18 cellular contexts compared by ENCODE assay signal in the genomic region with DNA sequence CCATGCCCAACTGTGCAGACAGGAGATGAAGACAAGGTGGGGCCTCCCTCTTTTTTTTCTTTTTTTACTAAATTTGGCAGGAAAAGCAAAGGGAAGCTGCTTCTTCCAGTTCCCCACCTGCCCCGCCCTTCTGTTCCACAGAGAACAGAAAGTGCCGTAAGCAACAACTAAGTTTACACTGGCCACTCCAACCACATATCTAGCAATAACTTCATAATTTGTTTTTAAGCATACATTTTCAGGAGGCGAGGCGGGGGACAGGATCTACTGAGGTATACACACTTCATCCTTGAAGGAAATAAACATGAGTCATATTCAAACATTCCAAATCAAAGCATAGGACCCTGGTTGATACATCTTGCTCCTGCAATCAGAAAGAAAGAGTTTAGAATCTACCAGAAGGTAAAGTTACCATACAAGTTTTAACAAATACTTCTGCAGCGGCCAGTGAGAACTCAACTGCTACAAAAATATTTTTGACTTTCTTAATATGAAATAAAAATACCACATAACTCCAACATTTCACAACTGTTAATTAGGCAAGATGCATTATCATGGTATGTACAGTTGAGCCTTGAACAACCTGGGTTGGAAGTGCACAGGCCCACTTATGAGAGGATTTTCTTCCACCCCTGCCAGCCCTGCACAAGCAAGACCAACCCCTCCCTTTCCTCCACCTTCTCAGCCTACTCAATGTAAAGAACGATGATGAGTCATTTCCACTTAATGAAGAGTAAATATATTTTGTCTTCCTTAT. TPM values are rescaled to one million over a fixed set of nuclear protein-coding genes. Genes with fewer than 3 reads are reported as not detected.
DNase-seq lines count a peak whose midpoint lies in the region; ATAC-seq and TF ChIP-seq lines count a peak whose summit lies in the region.
"Had no signal": no experiment of that assay in that cellular context is flagged by ENCODE, and none has a peak within 500 bp of the region (broad histone marks: within the 10 kb centered on the region; RNA-seq: fewer than 3 reads in every experiment).

No MANE protein-coding gene starts in this region.

- no peak overlapping the region for H3K4me3 Mint-ChIP-seq in immature natural killer cell
- H3K4me3 Mint-ChIP-seq: activated naive CD8-positive, alpha-beta T cell treated with anti-CD3 and anti-CD28 coated beads, Interleukin-2, amount 50 U/mL, for 24 hours; effector memory CD8-positive, alpha-beta T cell had no signal

- no peak overlapping the region for H3K27ac Mint-ChIP-seq in immature natural killer cell
- H3K27ac Mint-ChIP-seq: activated naive CD8-positive, alpha-beta T cell treated with anti-CD3 and anti-CD28 coated beads, Interleukin-2, amount 50 U/mL, for 24 hours; effector memory CD8-positive, alpha-beta T cell had no signal

- H2AFZ ChIP-seq in ACC112 (ENCODE audit: low read length, unreplicated experiment) (peak overlapping the region; percentile 3), OCI-LY7 (ENCODE audit: low read length) (no peak overlapping the region)

- H3K9me3 ChIP-seq in colonic mucosa = no peaks in the 10 kb centered on the region
- no peaks in the 10 kb centered on the region for H3K9me3 ChIP-seq in mucosa of descending colon
- H3K9me3 ChIP-seq in OCI-LY7 (ENCODE audit: low read length) = no peaks in the 10 kb centered on the region
- H3K9me3 ChIP-seq: HAP-1 had no signal

- H3K9me2 ChIP-seq in OCI-LY7 (ENCODE audit: insufficient read depth, low read length) = no peaks in the 10 kb centered on the region

- peaks cover 2% of the 10 kb centered on the region for H3K79me2 ChIP-seq in ACC112 (ENCODE audit: control insufficient read depth, insufficient read depth, low read length, unreplicated experiment)
- H3K79me2 ChIP-seq in OCI-LY7 (ENCODE audit: insufficient read depth, low read depth, low read length) = peaks cover 7% of the 10 kb centered on the region; the same call in 1 of the 2 replicates

- H3K9ac ChIP-seq in colonic mucosa (ENCODE audit: low read depth in 2 of 2, low read length in 2 of 2) = no peak overlapping the region
- H3K9ac ChIP-seq: BLaER1 treated with 17β-estradiol and CSF1 and Interleukin-3, amounts not matched to agents 10 nM and 100 nM had no signal

- CTCF ChIA-PET in OCI-LY7 (lab: Charles Lee; ENCODE audit: unreplicated experiment) = no interaction called here

- no peaks in the 10 kb centered on the region for H4K20me1 ChIP-seq in OCI-LY7 (ENCODE audit: insufficient read depth, low read length)
- H4K20me1 ChIP-seq: BLaER1 treated with 17β-estradiol and CSF1 and Interleukin-3, amounts not matched to agents 10 nM and 100 nM had no signal

- BruUV-seq in OCI-LY7 (replicated peaks; lab: Mats Ljungman, UMichigan) = no TSS peak

- no peak for TF ChIP-seq CTCF in colonic mucosa (IDR thresholded peaks at IDR 0.05)
- no peak for TF ChIP-seq CTCF in mucosa of descending colon (IDR thresholded peaks at IDR 0.05)
- TF ChIP-seq CTCF in OCI-LY7 (conservative IDR thresholded peaks at IDR 0.05; ENCODE audit: low read length) = no peak

- ATAC-seq in mucosa of descending colon = peak; percentile 61
- ATAC-seq: activated naive CD8-positive, alpha-beta T cell treated with anti-CD3 and anti-CD28 coated beads, Interleukin-2, amount 50 U/mL, for 24 hours; effector memory CD8-positive, alpha-beta T cell had no signal

- H3K4me1 Mint-ChIP-seq in immature natural killer cell = peaks cover 0 to 3% of the 10 kb centered on the region in 2 donors

- POLR2A ChIA-PET in OCI-LY7 (lab: Charles Lee) = interaction anchor here (0.5 to 0.8 kb wide), 2 partner anchors 24 to 30 kb away, joined by 3 to 4 read pairs; no protein-coding TSS in a partner anchor

- intact Hi-C loops in colonic mucosa (cut with DNase I) (no loop called here), mucosa of descending colon (cut with DNase I, micrococcal nuclease) (no loop called here), OCI-LY7 (cut with micrococcal nuclease; ENCODE audit: unreplicated experiment) (no loop called here)

- H3K27me3 ChIP-seq in ACC112 (ENCODE audit: insufficient read depth, low read length) (no peaks in the 10 kb centered on the region), colonic mucosa (no peaks in the 10 kb centered on the region)
- H3K27me3 ChIP-seq: BLaER1 treated with 17β-estradiol and CSF1 and Interleukin-3, amounts not matched to agents 10 nM and 100 nM had no signal

- H3K27ac ChIP-seq in ACC112 (ENCODE audit: low read depth, low read length) = peak overlapping the region; percentile 45
- H3K27ac ChIP-seq in colonic mucosa = peak overlapping the region; percentile 31
- no peak overlapping the region for H3K27ac ChIP-seq in OCI-LY7 (ENCODE audit: low read depth, low read length, poor library complexity, severe bottlenecking)
- H3K27ac ChIP-seq: BLaER1 treated with 17β-estradiol and CSF1 and Interleukin-3, amounts not matched to agents 10 nM and 100 nM had no signal

- peaks cover 0 to 2% (median 2%) of the 10 kb centered on the region in 3 donors for H3K27me3 Mint-ChIP-seq in immature natural killer cell (ENCODE audit: low read depth in 3 of 3)
- H3K27me3 Mint-ChIP-seq: activated naive CD8-positive, alpha-beta T cell treated with anti-CD3 and anti-CD28 coated beads, Interleukin-2, amount 50 U/mL, for 24 hours; effector memory CD8-positive, alpha-beta T cell had no signal

- H3K4me1 ChIP-seq in ACC112 (ENCODE audit: control insufficient read depth, insufficient read depth, low read length, unreplicated experiment) = peaks cover 40% of the 10 kb centered on the region
- peaks cover 3% of the 10 kb centered on the region for H3K4me1 ChIP-seq in colonic mucosa
- H3K4me1 ChIP-seq in mucosa of descending colon (ENCODE audit: low read depth) = peaks cover 29% of the 10 kb centered on the region
- peaks cover 16% of the 10 kb centered on the region for H3K4me1 ChIP-seq in OCI-LY7 (ENCODE audit: insufficient read depth, low read length, poor library complexity, severe bottlenecking)

- H3K36me3 ChIP-seq in ACC112 (ENCODE audit: insufficient read depth, low read length) = no peaks in the 10 kb centered on the region
- no peaks in the 10 kb centered on the region for H3K36me3 ChIP-seq in colonic mucosa
- H3K36me3 ChIP-seq in mucosa of descending colon (ENCODE audit: low read depth) = no peaks in the 10 kb centered on the region
- peaks cover 41% of the 10 kb centered on the region for H3K36me3 ChIP-seq in OCI-LY7 (ENCODE audit: insufficient read depth, low read length)
- H3K36me3 ChIP-seq: BLaER1 treated with 17β-estradiol and CSF1 and Interleukin-3, amounts not matched to agents 10 nM and 100 nM; HAP-1 had no signal

- TF ChIP-seq POLR2A in erythroblast (IDR thresholded peaks at IDR 0.05; ENCODE audit: low read length) = no peak

- peaks cover 0 to 4% (median 0%) of the 10 kb centered on the region in 3 donors for H3K36me3 Mint-ChIP-seq in immature natural killer cell

- DNase-seq in LoVo (ENCODE audit: low spot score) (peak; percentile 64), colonic mucosa (peak; percentile 44), mucosa of descending colon (peak in 1 of 3 donors; percentile 29), immature natural killer cell (no peak), NCI-H187 treated with DMSO at 0.1 percent for 48 hours (lab: John Stamatoyannopoulos, UW) (no peak), OCI-LY7 (ENCODE audit: low spot score) (no peak), erythroblast (lab: John Stamatoyannopoulos, UW) (no peak)
- DNase-seq: activated naive CD8-positive, alpha-beta T cell treated with anti-CD3 and anti-CD28 coated beads, Interleukin-2, amount 50 U/mL, for 24 hours; activated T-cell treated with anti-CD3 and anti-CD28 coated beads, Interleukin-2, amount 50 U/mL, for 1 hour; effector memory CD8-positive, alpha-beta T cell; GF-D8; NCI-H1092 treated with DMSO at 0.1 percent for 48 hours; NCI-H526; stimulated activated CD4-positive, alpha-beta T cell treated with anti-CD3 and anti-CD28 coated beads, Interleukin-2, amount 100 ng/mL, for 48 hours; stimulated activated naive CD4-positive, alpha-beta T cell had no signal

- H3K9me3 Mint-ChIP-seq in immature natural killer cell = no peaks in the 10 kb centered on the region
- H3K9me3 Mint-ChIP-seq: activated naive CD8-positive, alpha-beta T cell treated with anti-CD3 and anti-CD28 coated beads, Interleukin-2, amount 50 U/mL, for 24 hours; effector memory CD8-positive, alpha-beta T cell had no signal

- H3K4me3 ChIP-seq in ACC112 (ENCODE audit: low read depth, low read length) (peak overlapping the region; percentile 11; the same call in 1 of the 2 replicates), colonic mucosa (no peak overlapping the region), mucosa of descending colon (no peak overlapping the region), OCI-LY7 (ENCODE audit: low read depth, low read length, poor library complexity, severe bottlenecking) (no peak overlapping the region)
- H3K4me3 ChIP-seq: BLaER1 treated with 17β-estradiol and CSF1 and Interleukin-3, amounts not matched to agents 10 nM and 100 nM; HAP-1 had no signal

- no peak overlapping the region for H3K4me2 ChIP-seq in OCI-LY7 (ENCODE audit: low read length)

RNA-seq across cellular contexts. Expression of gene FOXP1, which starts 50.7 kb away (rescaled TPM):
- total RNA-seq in colonic mucosa (100 to 1,000 TPM; 127 to 128 TPM), mucosa of descending colon (100 to 1,000 TPM; 133 to 217 (median 214) TPM), OCI-LY7 (2022) (151 and 168 TPM in 2 replicates)
- 100 to 1,000 TPM in 1 of 3 donors, 10 to 100 TPM in 2; 68.2 to 133 (median 84.0) TPM for polyA plus RNA-seq in immature natural killer cell
- total RNA-seq in OCI-LY7 (2014; rRNA removed; shearing (Covaris generic)) = 67.2 and 87.3 TPM in 2 replicates

Comparison
In these comparisons a context has a peak if more than half of its experiments do, and no peak if none do; other contexts are left out.
1. DNase-seq: peak in LoVo (single experiment) and colonic mucosa (single experiment); none in immature natural killer cell (0 of 3), NCI-H187 treated with DMSO at 0.1 percent for 48 hours (single experiment), OCI-LY7 (single experiment) and erythroblast (0 of 2).